9 cellular contexts compared by ENCODE assay signal in the genomic region with DNA sequence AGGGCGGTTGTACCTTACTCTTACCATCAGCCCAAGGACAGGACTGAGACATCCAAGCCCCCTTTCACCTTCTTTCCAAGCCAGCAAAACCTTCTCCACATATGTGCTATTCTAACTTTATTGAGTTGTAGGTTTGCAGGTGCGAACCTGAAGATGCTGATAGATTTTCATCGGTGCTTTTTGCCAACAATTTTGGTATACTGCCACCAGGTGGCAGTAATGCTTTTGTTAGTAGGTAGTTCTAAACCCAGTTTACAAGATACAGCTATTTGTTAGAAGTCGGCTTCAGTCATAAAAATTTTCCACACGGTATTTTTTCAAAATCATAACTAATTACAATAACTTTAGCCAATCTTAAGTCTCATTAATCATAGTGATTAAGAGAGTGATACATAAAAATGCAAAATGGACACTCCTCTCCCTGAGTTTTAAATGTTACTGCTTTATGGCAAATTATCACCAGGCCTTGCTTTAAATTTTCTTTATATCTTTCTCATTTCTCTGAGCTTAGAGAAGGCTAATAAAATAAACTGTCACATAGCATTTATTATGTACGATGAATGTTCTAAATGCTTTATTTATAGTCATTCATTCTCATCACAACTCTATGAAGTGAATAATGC. TPM values are rescaled to one million over a fixed set of nuclear protein-coding genes. Genes with fewer than 3 reads are reported as not detected.
DNase-seq lines count a peak whose midpoint lies in the region; ATAC-seq and TF ChIP-seq lines count a peak whose summit lies in the region.
"Had no signal": no experiment of that assay in that cellular context is flagged by ENCODE, and none has a peak within 500 bp of the region (broad histone marks: within the 10 kb centered on the region; RNA-seq: fewer than 3 reads in every experiment).

No MANE protein-coding gene starts in this region.

- DNase-seq in NCI-H1092 treated with DMSO at 0.1 percent for 48 hours (lab: John Stamatoyannopoulos, UW): peak; percentile 17
- no peak for DNase-seq in NCI-H1092 (lab: John Stamatoyannopoulos, UW)
- DNase-seq in HL-60 (ENCODE audit: low read depth in 1 of 2, low spot score in 1 of 2): peak; percentile 11 to 33
- peak; percentile 65 for DNase-seq in RPMI7951 (ENCODE audit: low read depth)
- DNase-seq in choroid plexus epithelial cell (ENCODE audit: low read depth): peak; percentile 83
- DNase-seq in mucosa of gallbladder (ENCODE audit: low spot score): peak; percentile 51

- TF ChIP-seq CTCF in HL-60 (IDR thresholded peaks at IDR 0.05; ENCODE audit: insufficient read depth, low read length) (peak; percentile 36), choroid plexus epithelial cell (conservative IDR thresholded peaks at IDR 0.05; ENCODE audit: low read depth, low read length) (peak; percentile 64)

- H3K4me3 ChIP-seq in HL-60 (replicated peaks; ENCODE audit: insufficient read depth, low read length) (no peak overlapping the region), choroid plexus epithelial cell (ENCODE audit: low read depth, low read length) (no peak overlapping the region)
- H3K4me3 ChIP-seq: BLaER1 had no signal

- ATAC-seq in GM19324 (IDR thresholded peaks at IDR 0.05; ENCODE audit: low FRiP score, unreplicated experiment): no peak
- ATAC-seq in GM19023 (IDR thresholded peaks at IDR 0.05; ENCODE audit: unreplicated experiment): no peak

- peaks cover 11% of the 10 kb centered on the region for H3K27me3 ChIP-seq in HL-60 (ENCODE audit: insufficient read depth, poor library complexity, severe bottlenecking)
- H3K27me3 ChIP-seq: BLaER1 had no signal

- H3K27ac ChIP-seq in HL-60 (replicated peaks): no peak overlapping the region
- H3K27ac ChIP-seq: BLaER1 had no signal

RNA-seq across cellular contexts. Expression of a gene that starts 0.6 kb away (rescaled TPM):
- total RNA-seq in RPMI7951 (2014; rRNA removed; shearing (Covaris generic)): not detected in 2 replicates
- not detected for total RNA-seq in mucosa of gallbladder

RNA-seq across cellular contexts. Expression of a gene that starts 52.3 kb away (rescaled TPM):
- 45.9 and 55.0 TPM in 2 replicates for total RNA-seq in RPMI7951 (2014; rRNA removed; shearing (Covaris generic))
- 20.2 TPM for total RNA-seq in mucosa of gallbladder
